Comparison of ENCODE assay signal across 13 cellular contexts in the genomic region with DNA sequence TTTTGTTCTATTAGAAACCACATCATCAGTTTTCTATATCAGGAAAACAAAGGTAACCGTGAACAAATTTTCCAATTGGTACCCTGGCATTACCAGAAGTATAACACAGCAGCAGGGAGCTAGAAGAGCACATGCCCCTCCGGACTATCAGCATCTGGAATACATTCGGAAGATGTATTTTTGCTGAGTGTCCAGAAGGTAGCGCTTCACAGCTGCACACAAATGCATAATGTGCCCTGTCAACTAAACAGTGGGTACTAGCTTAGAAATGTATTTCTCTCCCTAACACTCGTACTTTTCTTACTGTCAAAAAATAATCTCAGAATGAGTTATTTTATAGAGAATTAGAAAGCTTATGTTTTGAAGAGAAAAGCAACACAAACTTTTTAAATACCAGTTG.
DNase-seq lines count a peak whose midpoint lies in the region; ATAC-seq and TF ChIP-seq lines count a peak whose summit lies in the region.
"Had no signal": no experiment of that assay in that cellular context is flagged by ENCODE, and none has a peak within 500 bp of the region (broad histone marks: within the 10 kb centered on the region; RNA-seq: fewer than 3 reads in every experiment).

No MANE protein-coding gene starts in this region.

- H3K27me3 ChIP-seq in RWPE2 (ENCODE audit: insufficient read depth, poor library complexity, severe bottlenecking) (no peaks in the 10 kb centered on the region), Peyer's patch (no peaks in the 10 kb centered on the region)
- H3K27me3 ChIP-seq: ascending aorta, gastroesophageal sphincter, stomach had no signal

- POLR2A ChIA-PET in HEK293 (lab: Yijun Ruan, JAX) = interaction anchor here (0.6 kb wide), 1 partner anchor 103 kb away, joined by 7 read pairs; no protein-coding TSS in a partner anchor

- peaks cover 0 to 16% of the 10 kb centered on the region in 2 experiments; a peak in 1 of 3 replicates for H3K36me3 ChIP-seq in HEK293 (ENCODE audit: control insufficient read depth in 2 of 2, insufficient read depth in 1 of 2, low read length in 2 of 2)
- peaks cover 12% of the 10 kb centered on the region for H3K36me3 ChIP-seq in RWPE2 (ENCODE audit: low read depth)
- H3K36me3 ChIP-seq in Peyer's patch = no peaks in the 10 kb centered on the region

- H3K27ac ChIP-seq in C4-2B = no peak overlapping the region
- H3K27ac ChIP-seq in HEK293 (ENCODE audit: extremely low read depth, low read depth, low read length) = no peak overlapping the region
- no peak overlapping the region for H3K27ac ChIP-seq in RWPE2 (ENCODE audit: poor library complexity, severe bottlenecking)
- H3K27ac ChIP-seq in Peyer's patch = no peak overlapping the region
- H3K27ac ChIP-seq: ascending aorta, stomach had no signal

- no peak for ATAC-seq in RWPE2 (ENCODE audit: low read depth)
- no peak for ATAC-seq in GM18873 (IDR thresholded peaks at IDR 0.05; ENCODE audit: low FRiP score, unreplicated experiment)
- ATAC-seq in HG02870 (IDR thresholded peaks at IDR 0.05; ENCODE audit: unreplicated experiment) = no peak
- ATAC-seq: gastroesophageal sphincter had no signal

- peaks cover 10% of the 10 kb centered on the region for H3K4me1 ChIP-seq in HEK293 (ENCODE audit: control insufficient read depth, insufficient read depth, low read length)
- peaks cover 21% of the 10 kb centered on the region for H3K4me1 ChIP-seq in RWPE2 (ENCODE audit: insufficient read depth, poor library complexity, severe bottlenecking)
- H3K4me1 ChIP-seq in Peyer's patch = no peaks in the 10 kb centered on the region
- H3K4me1 ChIP-seq: ascending aorta had no signal

- DNase-seq in RWPE2 (ENCODE audit: low spot score) = no peak
- DNase-seq in foreskin fibroblast = peak; percentile 26 to 67
- no peak for DNase-seq in Peyer's patch
- DNase-seq in activated CD8-positive, alpha-beta memory T cell treated with anti-CD3 and anti-CD28 coated beads for 24 hours = no peak
- DNase-seq: NCI-H774; stimulated activated CD4-positive, alpha-beta T cell treated with anti-CD3 and anti-CD28 coated beads, Interleukin-12 subunit alpha, Interleukin-12 subunit beta, amount 100 ng/mL, for 4 hours; stomach had no signal

- H3K4me3 ChIP-seq in HEK293 (ENCODE audit: low read depth, low read length) = no peak overlapping the region
- H3K4me3 ChIP-seq in RWPE2 (ENCODE audit: severe bottlenecking) = no peak overlapping the region
- H3K4me3 ChIP-seq in foreskin fibroblast (ENCODE audit: low read depth in 1 of 2, low read length in 2 of 2) = no peak overlapping the region
- H3K4me3 ChIP-seq in Peyer's patch = no peak overlapping the region
- H3K4me3 ChIP-seq: ascending aorta, gastroesophageal sphincter, stomach had no signal

- no peak for TF ChIP-seq POLR2A in Peyer's patch (IDR thresholded peaks at IDR 0.05)

- CTCF ChIA-PET in HEK293 (lab: Yijun Ruan, JAX) = interaction anchor here (0.5 to 3.9 kb wide), 14 partner anchors 11 to 857 kb away, joined by 3 to 21 read pairs (median 3); no protein-coding TSS in a partner anchor

- TF ChIP-seq CTCF in C4-2B (conservative IDR thresholded peaks at IDR 0.05) (peak; percentile 66), HEK293 (tag by site-specific recombination; IDR thresholded peaks at IDR 0.05) (no peak), RWPE2 (IDR thresholded peaks at IDR 0.05; ENCODE audit: poor library complexity, severe bottlenecking) (peak; percentile 35), foreskin fibroblast (IDR thresholded peaks at IDR 0.05; ENCODE audit: low read depth, low read length) (peak; percentile 43), Peyer's patch (IDR thresholded peaks at IDR 0.05) (no peak)

- H3K9me3 ChIP-seq in HEK293 (ENCODE audit: control insufficient read depth, insufficient read depth, low read depth, low read length) (no peaks in the 10 kb centered on the region), RWPE2 (ENCODE audit: severe bottlenecking) (peaks cover 2% of the 10 kb centered on the region), Peyer's patch (no peaks in the 10 kb centered on the region)
- H3K9me3 ChIP-seq: ascending aorta, gastroesophageal sphincter had no signal

TF ChIP-seq in HEK293, 187 proteins besides CTCF, POLR2A, EP300 and RAD21:
- 0 out of 2 replicates have a peak, but pooled peaks have one; percentile 65 for TF ChIP-seq ZNF2 (tag by site-specific recombination; IDR thresholded peaks at IDR 0.05)
- TF ChIP-seq, protein P1, sequence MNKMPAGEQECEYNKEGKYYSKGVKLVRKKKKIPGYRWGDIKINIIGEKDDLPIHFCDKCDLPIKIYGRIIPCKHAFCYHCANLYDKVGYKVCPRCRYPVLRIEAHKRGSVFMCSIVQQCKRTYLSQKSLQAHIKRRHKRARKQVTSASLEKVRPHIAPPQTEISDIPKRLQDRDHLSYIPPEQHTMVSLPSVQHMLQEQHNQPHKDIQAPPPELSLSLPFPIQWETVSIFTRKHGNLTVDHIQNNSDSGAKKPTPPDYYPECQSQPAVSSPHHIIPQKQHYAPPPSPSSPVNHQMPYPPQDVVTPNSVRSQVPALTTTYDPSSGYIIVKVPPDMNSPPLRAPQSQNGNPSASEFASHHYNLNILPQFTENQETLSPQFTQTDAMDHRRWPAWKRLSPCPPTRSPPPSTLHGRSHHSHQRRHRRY (tag by site-specific recombination; IDR thresholded peaks at IDR 0.05) = no peak
- TF ChIP-seq, protein P2, sequence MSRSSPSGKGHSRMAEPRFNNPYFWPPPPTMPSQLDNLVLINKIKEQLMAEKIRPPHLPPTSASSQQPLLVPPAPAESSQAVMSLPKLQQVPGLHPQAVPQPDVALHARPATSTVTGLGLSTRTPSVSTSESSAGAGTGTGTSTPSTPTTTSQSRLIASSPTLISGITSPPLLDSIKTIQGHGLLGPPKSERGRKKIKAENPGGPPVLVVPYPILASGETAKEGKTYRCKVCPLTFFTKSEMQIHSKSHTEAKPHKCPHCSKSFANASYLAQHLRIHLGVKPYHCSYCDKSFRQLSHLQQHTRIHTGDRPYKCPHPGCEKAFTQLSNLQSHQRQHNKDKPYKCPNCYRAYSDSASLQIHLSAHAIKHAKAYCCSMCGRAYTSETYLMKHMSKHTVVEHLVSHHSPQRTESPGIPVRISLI (tag by site-specific recombination; IDR thresholded peaks at IDR 0.05) = no peak

Comparison
In these comparisons a context has a peak if more than half of its experiments do, and no peak if none do; other contexts are left out.
1. CTCF ChIP-seq: peak in C4-2B (single experiment), RWPE2 (single experiment) and foreskin fibroblast (single experiment); none in HEK293 (single experiment) and Peyer's patch (0 of 6).
2. DNase-seq: peak in foreskin fibroblast (2 of 2); none in RWPE2 (single experiment), Peyer's patch (0 of 3) and activated CD8-positive, alpha-beta memory T cell treated with anti-CD3 and anti-CD28 coated beads for 24 hours (single experiment).